In the genomic region with DNA sequence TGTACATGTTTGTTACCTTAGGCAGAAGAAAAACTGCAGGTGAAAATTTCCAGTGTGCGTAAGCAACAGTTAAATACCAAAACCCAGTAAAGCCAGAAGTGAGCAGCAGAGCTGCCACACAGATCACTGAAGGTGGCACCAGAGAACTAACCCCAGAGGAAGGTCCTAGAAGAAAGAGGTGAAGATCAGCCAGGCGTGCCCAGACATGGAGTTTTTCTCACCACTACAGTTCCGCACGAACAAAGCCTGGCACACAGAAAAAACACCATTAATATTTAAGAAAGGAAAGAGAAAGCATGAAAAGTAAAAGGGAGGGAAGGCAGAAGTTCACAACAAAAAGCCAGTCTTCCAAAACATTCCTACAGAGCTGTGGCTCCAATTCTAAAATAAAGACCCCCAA, we compare ENCODE assay signal across 8 cellular contexts.
A peak's percentile ranks its signal among the peaks of the same experiment; 100 is the strongest.
DNase-seq lines count a peak whose midpoint lies in the region; ATAC-seq and TF ChIP-seq lines count a peak whose summit lies in the region.

No MANE protein-coding gene starts in this region.

- H3K4me1 Mint-ChIP-seq in progenitor cell of endocrine pancreas (ENCODE audit: low read depth): no peaks in the 10 kb centered on the region

- intact Hi-C loops in posterior vena cava (cut with DNase I): no loop called here

- H3K27ac Mint-ChIP-seq in progenitor cell of endocrine pancreas: peak overlapping the region; percentile 17

- H3K4me3 Mint-ChIP-seq in progenitor cell of endocrine pancreas (ENCODE audit: low read depth): no peak overlapping the region

- H3K9me3 Mint-ChIP-seq in progenitor cell of endocrine pancreas (ENCODE audit: low read depth): no peaks in the 10 kb centered on the region

- no peak for TF ChIP-seq CTCF in progenitor cell of endocrine pancreas (IDR thresholded peaks at IDR 0.05; ENCODE audit: unreplicated experiment)

- DNase-seq in NCI-H524 (lab: John Stamatoyannopoulos, UW): peak; percentile 30 to 59
- no peak for DNase-seq in NCI-H524 treated with DMSO at 0.1 percent for 48 hours (lab: John Stamatoyannopoulos, UW)
- peak; percentile 32 for DNase-seq in NCI-H1694 treated with DMSO at 0.1 percent for 48 hours (lab: John Stamatoyannopoulos, UW)
- no peak for DNase-seq in progenitor cell of endocrine pancreas (ENCODE audit: low spot score, unreplicated experiment)
- DNase-seq in hypothalamus (lab: John Stamatoyannopoulos, UW): no peak
- no peak for DNase-seq in NCI-H187 (lab: John Stamatoyannopoulos, UW)
- no peak for DNase-seq in posterior vena cava (ENCODE audit: low spot score)

- no peaks in the 10 kb centered on the region for H3K27me3 Mint-ChIP-seq in progenitor cell of endocrine pancreas

- H3K36me3 Mint-ChIP-seq in progenitor cell of endocrine pancreas (ENCODE audit: insufficient read depth): no peaks in the 10 kb centered on the region

- peak; percentile 70 for ATAC-seq in HG02678 (IDR thresholded peaks at IDR 0.05; ENCODE audit: unreplicated experiment)

Comparison
In these comparisons a context has a peak if more than half of its experiments do, and no peak if none do; other contexts are left out.
1. DNase-seq: peak in NCI-H524 (2 of 2) and NCI-H1694 treated with DMSO at 0.1 percent for 48 hours (single experiment); none in NCI-H524 treated with DMSO at 0.1 percent for 48 hours (single experiment), progenitor cell of endocrine pancreas (single experiment), hypothalamus (0 of 51), NCI-H187 (0 of 2) and posterior vena cava (single experiment).